Comparison of ENCODE assay signal across 9 cellular contexts in the genomic region with DNA sequence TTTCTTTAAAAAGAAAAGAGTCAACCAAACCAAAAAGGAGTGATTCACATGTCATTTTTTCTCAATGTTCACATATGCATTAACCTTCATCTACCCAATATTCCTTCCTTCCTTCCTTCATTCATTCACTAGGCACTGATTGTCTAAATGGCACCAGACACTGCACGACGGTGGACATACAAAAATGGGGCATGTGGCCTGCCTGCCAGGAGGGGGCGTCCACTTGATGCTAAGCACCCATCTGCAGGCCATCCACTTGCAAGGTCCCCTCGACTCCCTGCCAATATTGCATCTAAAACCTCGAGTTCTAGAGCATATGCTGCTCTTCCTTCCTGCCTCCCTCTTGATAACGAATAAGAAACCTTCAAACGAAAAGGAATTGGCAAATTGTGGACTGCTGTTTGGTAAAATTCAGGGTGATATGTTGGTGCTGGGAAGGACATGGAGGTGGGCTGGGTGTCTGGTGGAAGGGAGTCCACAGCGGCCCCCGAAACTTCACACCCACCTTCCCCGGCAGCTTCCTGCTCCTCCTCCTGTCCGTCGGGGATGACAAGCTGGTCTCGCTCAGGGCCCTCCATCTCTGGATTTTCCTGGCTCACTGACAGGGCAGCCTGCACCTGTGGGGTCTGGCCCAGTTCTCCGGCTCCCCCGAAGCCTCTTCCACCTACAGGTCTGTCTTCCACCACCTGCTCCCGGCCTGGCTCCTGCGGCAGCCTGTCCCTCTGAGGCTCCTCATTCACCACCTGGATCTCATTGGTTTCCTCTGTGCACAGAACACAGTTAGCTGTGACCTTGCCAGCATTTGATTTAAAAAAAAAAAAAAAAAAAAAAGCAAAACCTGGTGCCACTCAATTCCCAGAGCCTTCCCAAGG.
DNase-seq lines count a peak whose midpoint lies in the region; ATAC-seq and TF ChIP-seq lines count a peak whose summit lies in the region.
"Had no signal": no experiment of that assay in that cellular context is flagged by ENCODE, and none has a peak within 500 bp of the region (broad histone marks: within the 10 kb centered on the region; RNA-seq: fewer than 3 reads in every experiment).

No MANE protein-coding gene starts in this region.

- peaks cover 6% of the 10 kb centered on the region for H3K4me1 Mint-ChIP-seq in glutamatergic neuron (ENCODE audit: low read depth, unreplicated experiment)
- no peaks in the 10 kb centered on the region for H3K4me1 Mint-ChIP-seq in activated CD4-positive, alpha-beta T cell treated with anti-CD3 and anti-CD28 coated beads, Interleukin-2, amount 10 ng/mL, durations not matched to agents 7 days and 5 days
- H3K4me1 Mint-ChIP-seq: activated B cell treated with CpG ODN at 0.5 μM for 24 hours had no signal

- H3K36me3 Mint-ChIP-seq in glutamatergic neuron (ENCODE audit: unreplicated experiment): peaks cover 8% of the 10 kb centered on the region
- no peaks in the 10 kb centered on the region for H3K36me3 Mint-ChIP-seq in activated CD4-positive, alpha-beta T cell treated with anti-CD3 and anti-CD28 coated beads, Interleukin-2, amount 10 ng/mL, durations not matched to agents 7 days and 5 days (ENCODE audit: low read depth)

- peak; percentile 69 for TF ChIP-seq CTCF in glutamatergic neuron (IDR thresholded peaks at IDR 0.05; ENCODE audit: partially characterized antibody, unreplicated experiment)

- H3K9me3 Mint-ChIP-seq in glutamatergic neuron (ENCODE audit: unreplicated experiment): peaks cover 4% of the 10 kb centered on the region
- H3K9me3 Mint-ChIP-seq in activated CD4-positive, alpha-beta T cell treated with anti-CD3 and anti-CD28 coated beads, Interleukin-2, amount 10 ng/mL, durations not matched to agents 7 days and 5 days: no peaks in the 10 kb centered on the region
- H3K9me3 Mint-ChIP-seq: activated B cell treated with CpG ODN at 0.5 μM for 24 hours had no signal

- ATAC-seq in GM18498 (IDR thresholded peaks at IDR 0.05; ENCODE audit: unreplicated experiment) (no peak), HG02588 (IDR thresholded peaks at IDR 0.05; ENCODE audit: unreplicated experiment) (no peak), GM18858 (IDR thresholded peaks at IDR 0.05; ENCODE audit: unreplicated experiment) (no peak)

- peak overlapping the region; percentile 17 for H3K27ac Mint-ChIP-seq in glutamatergic neuron (ENCODE audit: unreplicated experiment)
- H3K27ac Mint-ChIP-seq in activated CD4-positive, alpha-beta T cell treated with anti-CD3 and anti-CD28 coated beads, Interleukin-2, amount 10 ng/mL, durations not matched to agents 7 days and 5 days: no peak overlapping the region
- H3K27ac Mint-ChIP-seq: activated B cell treated with CpG ODN at 0.5 μM for 24 hours had no signal

- H3K27me3 Mint-ChIP-seq in glutamatergic neuron (ENCODE audit: unreplicated experiment): no peaks in the 10 kb centered on the region
- H3K27me3 Mint-ChIP-seq in activated CD4-positive, alpha-beta T cell treated with anti-CD3 and anti-CD28 coated beads, Interleukin-2, amount 10 ng/mL, durations not matched to agents 7 days and 5 days: no peaks in the 10 kb centered on the region
- H3K27me3 Mint-ChIP-seq: activated B cell treated with CpG ODN at 0.5 μM for 24 hours had no signal

- CTCF ChIA-PET in activated CD4-positive, alpha-beta T cell treated with anti-CD3 and anti-CD28 coated beads, Interleukin-2, amount 10 ng/mL, durations not matched to agents 7 days and 5 days (lab: Charles Lee): no interaction called here

- no peak overlapping the region for H3K4me3 Mint-ChIP-seq in glutamatergic neuron (ENCODE audit: unreplicated experiment)
- no peak overlapping the region for H3K4me3 Mint-ChIP-seq in activated CD4-positive, alpha-beta T cell treated with anti-CD3 and anti-CD28 coated beads, Interleukin-2, amount 10 ng/mL, durations not matched to agents 7 days and 5 days
- H3K4me3 Mint-ChIP-seq: activated B cell treated with CpG ODN at 0.5 μM for 24 hours had no signal

- POLR2A ChIA-PET in activated CD4-positive, alpha-beta T cell treated with anti-CD3 and anti-CD28 coated beads, Interleukin-2, amount 10 ng/mL, durations not matched to agents 7 days and 5 days (lab: Charles Lee): no interaction called here

- DNase-seq in GF-D8 (lab: John Stamatoyannopoulos, UW) (peak; percentile 25), HuH-7.5 (ENCODE audit: low spot score) (peak; percentile 69), RKO (ENCODE audit: low spot score) (peak; percentile 71), glutamatergic neuron (peak; percentile 72)
- DNase-seq in activated CD4-positive, alpha-beta T cell treated with anti-CD3 and anti-CD28 coated beads, Interleukin-2, amount 10 ng/mL, durations not matched to agents 7 days and 5 days: no peak
- DNase-seq: activated B cell treated with CpG ODN at 0.5 μM for 24 hours had no signal
